ENCODE assay signal across 15 cellular contexts in genomic region chr9:438066-438465, GRCh38.
DNase-seq lines count a peak whose midpoint lies in the region; ATAC-seq and TF ChIP-seq lines count a peak whose summit lies in the region.
"Had no signal": no experiment of that assay in that cellular context is flagged by ENCODE, and none has a peak within 500 bp of the region (broad histone marks: within the 10 kb centered on the region; RNA-seq: fewer than 3 reads in every experiment).

No MANE protein-coding gene starts in this region.

- peak overlapping the region; percentile 75 for H3K27ac ChIP-seq in SJSA1
- H3K27ac ChIP-seq: BLaER1 had no signal

- peaks cover 13% of the 10 kb centered on the region for H3K4me1 ChIP-seq in SJSA1 (replicated peaks)
- H3K4me1 ChIP-seq: BLaER1 had no signal

- ATAC-seq in omental fat pad (ENCODE audit: low FRiP score) (peak; percentile 27), GM19452 (IDR thresholded peaks at IDR 0.05; ENCODE audit: unreplicated experiment) (no peak), HG02623 (IDR thresholded peaks at IDR 0.05; ENCODE audit: unreplicated experiment) (no peak)
- ATAC-seq: left colon had no signal

- no peak for TF ChIP-seq CTCF in AG09319 (IDR thresholded peaks at IDR 0.05; ENCODE audit: low read depth, low read length)
- TF ChIP-seq CTCF in fibroblast of mammary gland (conservative IDR thresholded peaks at IDR 0.05; ENCODE audit: control insufficient read depth, insufficient read depth, low read depth, low read length) = no peak
- TF ChIP-seq CTCF in omental fat pad (IDR thresholded peaks at IDR 0.05) = no peak

- H3K4me3 ChIP-seq in SJSA1 (no peak overlapping the region), fibroblast of mammary gland (ENCODE audit: control insufficient read depth, low read depth, low read length) (no peak overlapping the region)
- H3K4me3 ChIP-seq: BLaER1 had no signal

- H3K27me3 ChIP-seq in SJSA1 (replicated peaks) = no peaks in the 10 kb centered on the region
- H3K27me3 ChIP-seq: BLaER1 had no signal

- DNase-seq in AG09319 (ENCODE audit: extremely low read depth, low read depth) (peak; percentile 43), SJSA1 (ENCODE audit: low read depth in 1 of 2, low spot score in 2 of 2) (no peak), fibroblast of mammary gland (ENCODE audit: low read depth) (peak; percentile 41), omental fat pad (ENCODE audit: low spot score) (no peak), T1000 (lab: John Stamatoyannopoulos, UW) (no peak), NCI-H345 treated with DMSO at 0.1 percent for 48 hours (lab: John Stamatoyannopoulos, UW; ENCODE audit: unreplicated experiment) (no peak)
- DNase-seq: glutamatergic neuron, Kasumi-1, left colon, NCI-H1930, NCI-H82, SHP77 treated with DMSO at 0.1 percent for 48 hours had no signal

- H3K9me3 ChIP-seq in SJSA1 (replicated peaks) = no peaks in the 10 kb centered on the region
- H3K9me3 ChIP-seq: BLaER1 had no signal

- H3K36me3 ChIP-seq in SJSA1 = no peaks in the 10 kb centered on the region

Comparison
In these comparisons a context has a peak if more than half of its experiments do, and no peak if none do; other contexts are left out.
1. DNase-seq: peak in AG09319 (single experiment) and fibroblast of mammary gland (single experiment); none in SJSA1 (0 of 2), omental fat pad (single experiment), T1000 (single experiment) and NCI-H345 treated with DMSO at 0.1 percent for 48 hours (single experiment).